Comparison of ENCODE assay signal across 8 cellular contexts in genomic region chr7:24979863-24980694, GRCh38.
A peak's percentile ranks its signal among the peaks of the same experiment; 100 is the strongest.
DNase-seq lines count a peak whose midpoint lies in the region; ATAC-seq and TF ChIP-seq lines count a peak whose summit lies in the region.

Gene OSBPL3, minus strand, starts transcription at chr7:24980178. Its CDS starts 87,706 bp downstream, at chr7:24892472.

- peak within 1 kb of the TSS; percentile 42 for H3K27ac ChIP-seq in OCI-LY3 (ENCODE audit: low read length)

- H3K9me3 ChIP-seq in OCI-LY3 (ENCODE audit: insufficient read depth, low read length) (no peaks in the 10 kb centered on the region), mucosa of stomach (ENCODE audit: control insufficient read depth, low read length) (no peaks in the 10 kb centered on the region)

- H2AFZ ChIP-seq in OCI-LY3 (ENCODE audit: low read depth, low read length) = peak within 1 kb of the TSS; percentile 92

- H3K9ac ChIP-seq in OCI-LY3 (ENCODE audit: low read length) (peak within 1 kb of the TSS; percentile 83), mucosa of stomach (ENCODE audit: low read length) (peak within 1 kb of the TSS; percentile 67)

- H3K4me3 ChIP-seq in OCI-LY3 (ENCODE audit: low read length) (peak within 1 kb of the TSS; percentile 97), mucosa of stomach (ENCODE audit: low read length) (peak within 1 kb of the TSS; percentile 75)

- DNase-seq in DMS 273 (lab: John Stamatoyannopoulos, UW; ENCODE audit: unreplicated experiment) (peak; percentile 99), HuH-7.5 (ENCODE audit: low spot score) (peak; percentile 77), activated T-cell treated with anti-CD3 and anti-CD28 coated beads for 4 hours (peak; percentile 97), erythroblast (lab: John Stamatoyannopoulos, UW) (peak; percentile 97 to 99)
- DNase-seq in stimulated activated CD8-positive, alpha-beta memory T cell treated with anti-CD3 and anti-CD28 coated beads, Interleukin-4, amount 100 ng/mL, for 48 hours = peak; percentile 98

- H3K4me2 ChIP-seq in OCI-LY3 (ENCODE audit: low read length) = peak within 1 kb of the TSS; percentile 88

- H3K4me1 ChIP-seq in OCI-LY3 (ENCODE audit: low read length) = peaks cover 20% of the 10 kb centered on the region
- H3K4me1 ChIP-seq in mucosa of stomach (ENCODE audit: control insufficient read depth, insufficient read depth, low read length) = peaks cover 13% of the 10 kb centered on the region

- peak; percentile 76 for TF ChIP-seq POLR2A in erythroblast (IDR thresholded peaks at IDR 0.05; ENCODE audit: low read length)

- peaks cover 21% of the 10 kb centered on the region for H3K27me3 ChIP-seq in OCI-LY3 (ENCODE audit: low read depth, low read length)
- no peaks in the 10 kb centered on the region for H3K27me3 ChIP-seq in mucosa of stomach (ENCODE audit: control insufficient read depth, insufficient read depth, low read length)

- TF ChIP-seq CTCF in OCI-LY3 (IDR thresholded peaks at IDR 0.05; ENCODE audit: low read depth, low read length) = no peak; the same call in 1 of the 2 replicates

- H3K36me3 ChIP-seq in OCI-LY3 (replicated peaks; ENCODE audit: low read depth, low read length) = no peaks in the 10 kb centered on the region
- H3K36me3 ChIP-seq in mucosa of stomach (ENCODE audit: control insufficient read depth, insufficient read depth, low read length) = no peaks in the 10 kb centered on the region

- H3K79me2 ChIP-seq in OCI-LY3 (ENCODE audit: low read length) = peaks cover 16% of the 10 kb centered on the region

- H4K20me1 ChIP-seq in OCI-LY3 (ENCODE audit: insufficient read depth, low read length) = peaks cover 4% of the 10 kb centered on the region; the same call in 1 of the 2 replicates

- ATAC-seq in GM21515 (IDR thresholded peaks at IDR 0.05; ENCODE audit: unreplicated experiment) = peak; percentile 71

Comparison
In these comparisons a context has a peak if more than half of its experiments do, and no peak if none do; other contexts are left out.
1. Peak in every context shown above with its lines: DNase-seq, ATAC-seq, H3K4me3 ChIP-seq and H3K27ac ChIP-seq.